In the genomic region with DNA sequence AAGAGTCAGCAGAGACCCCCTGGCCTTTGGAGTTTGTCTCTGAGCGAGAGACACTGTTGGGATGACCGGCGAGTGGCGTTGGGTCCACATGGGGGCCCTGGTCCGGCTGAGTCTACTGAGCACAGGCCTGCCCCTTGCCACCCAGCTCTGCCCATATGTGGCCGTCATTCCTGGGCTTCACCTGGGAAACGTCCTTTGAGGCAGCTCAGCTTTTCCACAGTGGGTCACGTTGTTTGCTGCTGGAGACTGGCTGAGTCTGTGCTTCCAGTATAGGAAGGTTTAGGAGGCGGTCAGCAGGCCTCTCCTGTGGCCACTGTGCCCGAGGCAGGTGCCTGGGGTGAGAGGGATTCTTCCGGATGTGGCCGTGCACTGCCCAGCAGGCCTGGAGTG, we compare ENCODE assay signal across 10 cellular contexts. TPM values are rescaled to one million over a fixed set of nuclear protein-coding genes. Genes with fewer than 3 reads are reported as not detected.
DNase-seq lines count a peak whose midpoint lies in the region; ATAC-seq and TF ChIP-seq lines count a peak whose summit lies in the region.
"Had no signal": no experiment of that assay in that cellular context is flagged by ENCODE, and none has a peak within 500 bp of the region (broad histone marks: within the 10 kb centered on the region; RNA-seq: fewer than 3 reads in every experiment).

No MANE protein-coding gene starts in this region.

- peak overlapping the region; percentile 89 for H3K27ac Mint-ChIP-seq in activated T-helper 2 cell treated with anti-CD3 and anti-CD28 coated beads, Interferon-gamma antibody, Interleukin-2, Interleukin-4, amounts not matched to agents 10 μg/mL and 5 μg/mL and 100 μg/mL, durations not matched to agents 14 hours and 24 hours and 36 hours
- H3K27ac Mint-ChIP-seq in mesothelial cell of epicardium, result no peak overlapping the region

- H3K4me1 ChIP-seq in left ventricle myocardium inferior (peaks cover 42% of the 10 kb centered on the region), vagina (peaks cover 53% of the 10 kb centered on the region)

- no peak for DNase-seq in left ventricle myocardium inferior
- DNase-seq in Right ventricle myocardium superior, result no peak
- DNase-seq in activated T-helper 2 cell treated with anti-CD3 and anti-CD28 coated beads, Interferon-gamma antibody, Interleukin-2, Interleukin-4, amounts not matched to agents 10 μg/mL and 5 μg/mL and 100 μg/mL, durations not matched to agents 14 hours and 24 hours and 36 hours (ENCODE audit: low spot score), result no peak
- DNase-seq in mesothelial cell of epicardium (ENCODE audit: low spot score in 2 of 2, unreplicated experiment in 2 of 2), result no peak
- DNase-seq in vagina (ENCODE audit: extremely low spot score in 2 of 2), result no peak
- DNase-seq in stimulated activated CD4-positive, alpha-beta T cell treated with anti-CD3 and anti-CD28 coated beads, Interleukin-4, amount 100 ng/mL, for 1 hour, result no peak
- no peak for DNase-seq in central memory CD4-positive, alpha-beta T cell
- DNase-seq: NCI-H524 treated with DMSO at 0.1 percent for 48 hours had no signal

- H3K4me3 Mint-ChIP-seq in activated T-helper 2 cell treated with anti-CD3 and anti-CD28 coated beads, Interferon-gamma antibody, Interleukin-2, Interleukin-4, amounts not matched to agents 10 μg/mL and 5 μg/mL and 100 μg/mL, durations not matched to agents 14 hours and 24 hours and 36 hours (ENCODE audit: low read depth), result peak overlapping the region; percentile 51
- peak overlapping the region; percentile 68 for H3K4me3 Mint-ChIP-seq in mesothelial cell of epicardium

- ATAC-seq in Right ventricle myocardium superior (ENCODE audit: poor library complexity), result no peak
- ATAC-seq in GM19455 (IDR thresholded peaks at IDR 0.05; ENCODE audit: unreplicated experiment), result no peak

- no peak for TF ChIP-seq POLR2A in vagina (IDR thresholded peaks at IDR 0.05)

- H3K9me3 ChIP-seq in left ventricle myocardium inferior (replicated peaks) (no peaks in the 10 kb centered on the region), vagina (no peaks in the 10 kb centered on the region)

- H3K36me3 Mint-ChIP-seq in activated T-helper 2 cell treated with anti-CD3 and anti-CD28 coated beads, Interferon-gamma antibody, Interleukin-2, Interleukin-4, amounts not matched to agents 10 μg/mL and 5 μg/mL and 100 μg/mL, durations not matched to agents 14 hours and 24 hours and 36 hours (ENCODE audit: low read depth), result peaks cover 18% of the 10 kb centered on the region
- H3K36me3 Mint-ChIP-seq in mesothelial cell of epicardium, result no peaks in the 10 kb centered on the region

- peak overlapping the region; percentile 64 for H3K27ac ChIP-seq in left ventricle myocardium inferior (replicated peaks)
- H3K27ac ChIP-seq in vagina, result peak overlapping the region; percentile 46

- H3K4me3 ChIP-seq in left ventricle myocardium inferior, result no peak overlapping the region
- H3K4me3 ChIP-seq in vagina, result no peak overlapping the region

- H3K27me3 ChIP-seq in left ventricle myocardium inferior (ENCODE audit: low read depth) (peaks cover 16% of the 10 kb centered on the region), vagina (no peaks in the 10 kb centered on the region)

- H3K9me3 Mint-ChIP-seq in activated T-helper 2 cell treated with anti-CD3 and anti-CD28 coated beads, Interferon-gamma antibody, Interleukin-2, Interleukin-4, amounts not matched to agents 10 μg/mL and 5 μg/mL and 100 μg/mL, durations not matched to agents 14 hours and 24 hours and 36 hours, result no peaks in the 10 kb centered on the region
- H3K9me3 Mint-ChIP-seq in mesothelial cell of epicardium, result no peaks in the 10 kb centered on the region

- intact Hi-C loops in left ventricle myocardium inferior (cut with micrococcal nuclease) (no loop called here), Right ventricle myocardium superior (cut with DNase I) (no loop called here), vagina (cut with DNase I) (no loop called here)
- intact Hi-C loops in activated T-helper 2 cell treated with anti-CD3 and anti-CD28 coated beads, Interferon-gamma antibody, Interleukin-2, Interleukin-4, amounts not matched to agents 10 μg/mL and 5 μg/mL and 100 μg/mL, durations not matched to agents 14 hours and 24 hours and 36 hours (cut with micrococcal nuclease), result no loop called here

- H3K36me3 ChIP-seq in left ventricle myocardium inferior, result no peaks in the 10 kb centered on the region
- no peaks in the 10 kb centered on the region for H3K36me3 ChIP-seq in vagina

- TF ChIP-seq CTCF in left ventricle myocardium inferior (IDR thresholded peaks at IDR 0.05; ENCODE audit: borderline replicate concordance) (no peak), mesothelial cell of epicardium (IDR thresholded peaks at IDR 0.05; ENCODE audit: unreplicated experiment) (no peak), vagina (IDR thresholded peaks at IDR 0.05) (no peak)

- H3K27me3 Mint-ChIP-seq in activated T-helper 2 cell treated with anti-CD3 and anti-CD28 coated beads, Interferon-gamma antibody, Interleukin-2, Interleukin-4, amounts not matched to agents 10 μg/mL and 5 μg/mL and 100 μg/mL, durations not matched to agents 14 hours and 24 hours and 36 hours (ENCODE audit: low read depth), result no peaks in the 10 kb centered on the region
- peaks cover 15% of the 10 kb centered on the region for H3K27me3 Mint-ChIP-seq in mesothelial cell of epicardium (ENCODE audit: low read depth)

- H3K4me1 Mint-ChIP-seq in activated T-helper 2 cell treated with anti-CD3 and anti-CD28 coated beads, Interferon-gamma antibody, Interleukin-2, Interleukin-4, amounts not matched to agents 10 μg/mL and 5 μg/mL and 100 μg/mL, durations not matched to agents 14 hours and 24 hours and 36 hours (ENCODE audit: low read depth), result peaks cover 42% of the 10 kb centered on the region
- peaks cover 14% of the 10 kb centered on the region for H3K4me1 Mint-ChIP-seq in mesothelial cell of epicardium

RNA-seq across cellular contexts. Expression of a gene that starts 17.1 kb away (rescaled TPM):
- 1.4 TPM for total RNA-seq in left ventricle myocardium inferior
- total RNA-seq in Right ventricle myocardium superior, result 2.5 TPM
- total RNA-seq in activated T-helper 2 cell treated with anti-CD3 and anti-CD28 coated beads, Interferon-gamma antibody, Interleukin-2, Interleukin-4, amounts not matched to agents 10 μg/mL and 5 μg/mL and 100 μg/mL, durations not matched to agents 14 hours and 24 hours and 36 hours, result 214 and 220 TPM in 2 replicates
- total RNA-seq in mesothelial cell of epicardium, result 14.3 to 16.9 TPM (median 16.9 TPM) in 3 replicates
- total RNA-seq in vagina, result 11.0 TPM

RNA-seq across cellular contexts. Expression of a gene that starts 21.9 kb away (rescaled TPM):
- total RNA-seq in left ventricle myocardium inferior (0.33 TPM), Right ventricle myocardium superior (0.43 TPM), mesothelial cell of epicardium (0.07 to 0.09 TPM in 2 of 3 replicates, not detected in the other), vagina (0.98 TPM)
- 0.07 TPM in 1 of 2 replicates, not detected in the other for total RNA-seq in activated T-helper 2 cell treated with anti-CD3 and anti-CD28 coated beads, Interferon-gamma antibody, Interleukin-2, Interleukin-4, amounts not matched to agents 10 μg/mL and 5 μg/mL and 100 μg/mL, durations not matched to agents 14 hours and 24 hours and 36 hours

RNA-seq across cellular contexts. Expression of a gene that starts 29.6 kb away (rescaled TPM):
- total RNA-seq in left ventricle myocardium inferior (not detected), Right ventricle myocardium superior (not detected), mesothelial cell of epicardium (not detected in 3 replicates), vagina (not detected)
- 0.16 and 0.28 TPM in 2 replicates for total RNA-seq in activated T-helper 2 cell treated with anti-CD3 and anti-CD28 coated beads, Interferon-gamma antibody, Interleukin-2, Interleukin-4, amounts not matched to agents 10 μg/mL and 5 μg/mL and 100 μg/mL, durations not matched to agents 14 hours and 24 hours and 36 hours
- total RNA-seq: posterior vena cava had no signal

RNA-seq across cellular contexts. Expression of a gene that starts 49.1 kb away (rescaled TPM):
- 38.9 TPM for total RNA-seq in left ventricle myocardium inferior
- 38.5 TPM for total RNA-seq in Right ventricle myocardium superior
- total RNA-seq in activated T-helper 2 cell treated with anti-CD3 and anti-CD28 coated beads, Interferon-gamma antibody, Interleukin-2, Interleukin-4, amounts not matched to agents 10 μg/mL and 5 μg/mL and 100 μg/mL, durations not matched to agents 14 hours and 24 hours and 36 hours, result 60.4 and 64.7 TPM in 2 replicates
- total RNA-seq in mesothelial cell of epicardium, result 69.6 to 81.0 TPM (median 70.9 TPM) in 3 replicates
- total RNA-seq in vagina, result 41.7 TPM

RNA-seq across cellular contexts. Expression of a gene that starts 49.1 kb away (rescaled TPM):
- total RNA-seq in left ventricle myocardium inferior (40.5 TPM), Right ventricle myocardium superior (44.8 TPM), mesothelial cell of epicardium (38.6 to 44.9 TPM (median 39.5 TPM) in 3 replicates), vagina (36.3 TPM)
- 88.4 and 89.7 TPM in 2 replicates for total RNA-seq in activated T-helper 2 cell treated with anti-CD3 and anti-CD28 coated beads, Interferon-gamma antibody, Interleukin-2, Interleukin-4, amounts not matched to agents 10 μg/mL and 5 μg/mL and 100 μg/mL, durations not matched to agents 14 hours and 24 hours and 36 hours

Comparison
In these comparisons a context has a peak if more than half of its experiments do, and no peak if none do; other contexts are left out.
1. RNA of a gene that starts 17.1 kb away (total RNA-seq): 214 to 220 TPM in activated T-helper 2 cell treated with anti-CD3 and anti-CD28 coated beads, Interferon-gamma antibody, Interleukin-2, Interleukin-4, amounts not matched to agents 10 μg/mL and 5 μg/mL and 100 μg/mL, durations not matched to agents 14 hours and 24 hours and 36 hours; 14.3 to 16.9 TPM in mesothelial cell of epicardium, 11.0 TPM in vagina (single experiment), 2.5 TPM in Right ventricle myocardium superior (single experiment) and 1.4 TPM in left ventricle myocardium inferior (single experiment); every median in the first group is over 10 times any median in the second.